ENCODE assay signal across 12 cellular contexts in the genomic region with DNA sequence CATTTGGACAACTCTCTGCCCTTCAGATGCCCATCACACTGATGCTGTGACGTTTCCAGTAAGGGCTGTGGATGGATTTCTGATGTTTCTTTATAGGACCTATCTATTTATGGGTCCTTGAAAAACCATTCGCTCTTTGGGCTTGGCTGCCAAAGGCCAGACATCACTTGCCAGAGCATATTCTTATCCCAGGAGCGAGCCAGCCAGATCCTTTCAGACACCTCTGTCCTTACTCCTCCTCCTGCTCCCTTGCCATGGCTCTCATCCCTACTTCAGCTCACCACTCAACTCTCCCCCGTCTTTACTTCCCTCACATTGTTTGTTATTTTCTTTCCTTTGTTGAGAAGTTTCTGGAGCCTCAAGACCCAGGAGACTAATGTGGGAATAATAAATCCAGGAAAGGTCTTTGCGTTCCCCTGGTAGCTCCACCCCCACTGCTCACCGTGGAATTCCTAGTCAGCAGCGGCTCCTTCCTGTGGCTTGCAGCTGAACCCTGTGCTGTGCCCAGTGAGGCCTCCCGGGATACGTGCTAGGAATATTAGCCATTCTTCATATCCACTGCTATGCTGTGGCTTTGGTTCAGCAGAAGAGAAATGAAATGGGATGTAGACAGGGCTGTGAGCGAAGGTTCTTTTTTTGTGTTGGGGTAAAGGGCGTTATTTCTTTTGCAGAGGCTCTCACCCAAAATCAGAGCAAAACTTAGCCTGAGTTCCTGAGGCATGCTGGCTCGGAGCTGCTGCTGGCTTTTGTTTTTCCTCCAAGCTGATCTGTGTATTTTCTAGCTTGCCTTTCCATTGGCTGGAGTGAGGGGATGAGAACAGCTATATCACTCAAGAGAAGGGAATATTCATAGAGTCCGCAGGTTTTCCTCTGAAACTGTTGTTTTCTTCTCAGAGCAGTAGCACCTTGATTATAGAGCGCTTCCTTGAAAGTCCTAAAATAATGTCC.
DNase-seq lines count a peak whose midpoint lies in the region; FAIRE-seq and TF ChIP-seq lines count a peak whose summit lies in the region.
"Had no signal": no experiment of that assay in that cellular context is flagged by ENCODE, and none has a peak within 500 bp of the region (broad histone marks: within the 10 kb centered on the region; RNA-seq: fewer than 3 reads in every experiment).

No MANE protein-coding gene starts in this region.

- H2BK15ac ChIP-seq in H1 (ENCODE audit: low read length), result no peak overlapping the region

- no peak overlapping the region for H2BK12ac ChIP-seq in H1 (ENCODE audit: low read depth, low read length)

- DNase-seq in Ammon's horn (ENCODE audit: low spot score), result peak; percentile 34
- peak in 1 of 2 experiments; percentile 56 for DNase-seq in H1 (ENCODE audit: low read depth in 1 of 2, low spot score in 2 of 2)
- peak; percentile 46 for DNase-seq in iPS-NIHi11 (ENCODE audit: low spot score)
- peak; percentile 14 for DNase-seq in renal cortical epithelial cell (ENCODE audit: low read depth)
- DNase-seq in LoVo (ENCODE audit: low spot score), result no peak
- no peak for DNase-seq in NCI-H2171 (lab: John Stamatoyannopoulos, UW)
- DNase-seq in cerebellum (ENCODE audit: low spot score), result no peak
- DNase-seq in HT-29 (ENCODE audit: low spot score), result no peak
- DNase-seq: BE2C, cortex of kidney had no signal

- no peak overlapping the region for H3K23ac ChIP-seq in H1 (ENCODE audit: insufficient read length)

- H3K79me2 ChIP-seq in H1 (ENCODE audit: control insufficient read depth in 1 of 2, insufficient read depth in 2 of 2, low read length in 2 of 2), result no peaks in the 10 kb centered on the region

- TF ChIP-seq CTCF in H1 (IDR thresholded peaks at IDR 0.05; ENCODE audit: control extremely low read depth in 1 of 3, insufficient read depth in 1 of 3, low read depth in 1 of 3, low read length in 3 of 3), result no peak

- no peak overlapping the region for H2AK5ac ChIP-seq in H1 (ENCODE audit: low read depth, low read length)

- H4K20me1 ChIP-seq in H1 (replicated peaks in 1 of 2; ENCODE audit: control insufficient read depth in 1 of 2, insufficient read depth in 2 of 2, low read length in 2 of 2), result no peaks in the 10 kb centered on the region

- H3K9me3 ChIP-seq in H1 (ENCODE audit: insufficient read depth in 2 of 2, low read depth in 1 of 2, low read length in 1 of 2), result no peaks in the 10 kb centered on the region
- H3K9me3 ChIP-seq: BE2C had no signal

- no peak for TF ChIP-seq POLR2A in H1 (IDR thresholded peaks at IDR 0.05; ENCODE audit: control extremely low read depth in 1 of 2, low read depth in 2 of 2, low read length in 2 of 2)

- H3K27ac ChIP-seq in H1 (ENCODE audit: low read depth, low read length), result no peak overlapping the region
- H3K27ac ChIP-seq: RWPE1 had no signal

- H3K4ac ChIP-seq in H1 (replicated peaks; ENCODE audit: insufficient read length, low read depth, low read length), result no peak overlapping the region

- H2AFZ ChIP-seq in H1 (ENCODE audit: low read length), result peak overlapping the region; percentile 95

- no peak for TF ChIP-seq EP300 in H1 (IDR thresholded peaks at IDR 0.05; ENCODE audit: borderline replicate concordance in 1 of 2, low read depth in 2 of 2, low read length in 2 of 2)

- H4K91ac ChIP-seq in H1 (replicated peaks; ENCODE audit: insufficient read length, low read length), result no peak overlapping the region

- no peak overlapping the region for H4K8ac ChIP-seq in H1 (ENCODE audit: extremely low read depth, insufficient read depth, low read length)

- no peak overlapping the region for H3K4me3 ChIP-seq in H1 (ENCODE audit: extremely low read depth in 1 of 4, insufficient read depth in 2 of 4, low read depth in 3 of 4, low read length in 4 of 4)

- no peak overlapping the region for H2BK5ac ChIP-seq in H1 (ENCODE audit: low read depth, low read length)

- H3K14ac ChIP-seq in H1 (ENCODE audit: insufficient read length), result no peak overlapping the region

- H3K27me3 ChIP-seq in H1 (replicated peaks in 1 of 4; ENCODE audit: control insufficient read depth in 3 of 4, extremely low read depth in 1 of 4, insufficient read depth in 3 of 4, low read length in 3 of 4), result no peaks in the 10 kb centered on the region
- H3K27me3 ChIP-seq: BE2C had no signal

- TF ChIP-seq RAD21 in H1 (IDR thresholded peaks at IDR 0.05 in 1 of 2, conservative IDR thresholded peaks at IDR 0.05 in 1 of 2; ENCODE audit: low read depth in 2 of 2, low read length in 2 of 2), result peak in 1 of 2 experiments; percentile 8; a peak in 1 of 4 replicates

- POLR2A ChIA-PET in H1 (lab: Charles Lee; ENCODE audit: partially characterized antibody), result no interaction called here

- H3K56ac ChIP-seq in H1 (replicated peaks; ENCODE audit: insufficient read length, low read depth, low read length), result no peak overlapping the region

- no peak overlapping the region for H2BK120ac ChIP-seq in H1 (replicated peaks; ENCODE audit: low read depth, low read length)

- H3K23me2 ChIP-seq in H1 (ENCODE audit: low read depth, low read length), result no peaks in the 10 kb centered on the region

- no peak for FAIRE-seq in H1 (lab: Jason Lieb, UNC)
- FAIRE-seq: TTC549 had no signal

- no peak overlapping the region for H4K5ac ChIP-seq in H1 (ENCODE audit: insufficient read length, low read depth, low read length)

- H3K18ac ChIP-seq in H1 (ENCODE audit: extremely low read depth, low read length), result no peak overlapping the region

- no peak overlapping the region for H2BK20ac ChIP-seq in H1 (ENCODE audit: low read length)

- H3K9ac ChIP-seq in H1 (replicated peaks in 1 of 4; ENCODE audit: extremely low read depth in 1 of 4, low read depth in 3 of 4, low read length in 3 of 4), result 0 out of 7 replicates have a peak overlapping the region, but pooled peaks of 1 of the 4 experiments have one; percentile 5

- no peaks in the 10 kb centered on the region; the same call in 1 of the 2 replicates for H3K79me1 ChIP-seq in H1 (ENCODE audit: low read depth, low read length)

- H3K36me3 ChIP-seq in H1 (ENCODE audit: control insufficient read depth in 2 of 4, insufficient read depth in 4 of 4, low read length in 3 of 4), result no peaks in the 10 kb centered on the region
- H3K36me3 ChIP-seq: BE2C had no signal

- CTCF ChIA-PET in H1 (lab: Charles Lee; ENCODE audit: partially characterized antibody), result interaction anchor here (1.0 to 1.8 kb wide), 6 partner anchors 9 to 603 kb away, joined by 3 to 5 read pairs (median 3); no protein-coding TSS in a partner anchor

- peaks cover 0 to 6% (median 4%) of the 10 kb centered on the region in 4 experiments; a peak in 2 of 7 replicates for H3K4me1 ChIP-seq in H1 (replicated peaks in 1 of 4; ENCODE audit: control insufficient read depth in 3 of 4, insufficient read depth in 4 of 4, low read length in 3 of 4)
- H3K4me1 ChIP-seq: BE2C had no signal

- WGBS in H1 (ENCODE audit: extremely low coverage in 1 of 2, insufficient coverage in 1 of 2, insufficient read length in 1 of 2, insufficient replicate concordance in 2 of 2, low coverage in 1 of 2, low lambda C conversion rate in 2 of 2, missing lambda C conversion rate in 1 of 2), 2 experiments, result 72% methylated on average over 14 of the region's 14 CpGs; no CpG with 5 or more reads in 1 of the 2 experiments

- peak overlapping the region in 1 of 2 experiments; percentile 37; a peak in 1 of 4 replicates for H3K4me2 ChIP-seq in H1 (ENCODE audit: insufficient read depth in 1 of 2, low read depth in 2 of 2, low read length in 2 of 2)

TF ChIP-seq in H1, 55 proteins besides CTCF, POLR2A, EP300 and RAD21:
- no peak for TF ChIP-seq JUN (IDR thresholded peaks at IDR 0.05; ENCODE audit: low read depth, low read length)
- peak; percentile 58; the same call in 1 of the 2 replicates for TF ChIP-seq TEAD4 (IDR thresholded peaks at IDR 0.05; ENCODE audit: low read depth, low read length)
TF ChIP-seq in H1: peak in this region for 1.

Comparison
In these comparisons a context has a peak if more than half of its experiments do, and no peak if none do; other contexts are left out.
1. DNase-seq: peak in Ammon's horn (single experiment), iPS-NIHi11 (single experiment) and renal cortical epithelial cell (single experiment); none in LoVo (single experiment), NCI-H2171 (single experiment), cerebellum (single experiment) and HT-29 (single experiment).